In the genomic region with DNA sequence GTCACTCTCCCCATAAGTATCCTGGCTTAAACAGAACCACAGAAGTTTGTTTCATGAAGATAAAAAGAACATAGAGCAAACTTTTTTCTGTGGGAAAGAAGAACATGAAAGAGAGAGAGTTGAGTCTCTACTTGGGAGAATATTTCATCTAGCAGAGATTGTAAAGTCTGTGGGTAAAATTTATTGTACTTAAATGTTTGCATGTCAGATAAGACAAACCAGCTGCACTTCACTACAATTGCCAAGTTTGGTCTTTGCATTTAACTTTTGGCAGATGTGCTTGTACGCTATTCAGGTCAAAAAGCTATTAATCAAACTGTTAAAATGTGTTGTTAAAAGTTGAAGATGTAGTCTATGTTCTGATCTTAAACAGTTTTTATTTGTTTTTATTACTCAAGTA, we compare ENCODE assay signal across 15 cellular contexts.
"Had no signal": no experiment of that assay in that cellular context is flagged by ENCODE, and none has a peak within 500 bp of the region (broad histone marks: within the 10 kb centered on the region; RNA-seq: fewer than 3 reads in every experiment).

No MANE protein-coding gene starts in this region.

- H3K4me1 Mint-ChIP-seq: activated naive CD8-positive, alpha-beta T cell treated with anti-CD3 and anti-CD28 coated beads, Interleukin-2, amount 50 U/mL, for 24 hours; immature natural killer cell had no signal

- H3K36me3 Mint-ChIP-seq: immature natural killer cell; natural killer cell treated with Interleukin-12 subunit alpha and Interleukin-12 subunit beta and Interleukin-15 and Interleukin-18, amount 100 ng/mL, for 72 hours; WTC11 had no signal

- H3K9me3 ChIP-seq: esophagus squamous epithelium, stomach, thoracic aorta had no signal

- H3K27ac ChIP-seq: cardiac muscle cell, esophagus squamous epithelium, stomach, thoracic aorta had no signal

- DNase-seq: activated CD4-positive, alpha-beta T cell treated with anti-CD3 and anti-CD28 coated beads for 48 hours; activated CD8-positive, alpha-beta T cell treated with anti-CD3 and anti-CD28 coated beads, Interleukin-2, amount 10 ng/mL, durations not matched to agents 7 days and 5 days; activated naive CD4-positive, alpha-beta T cell treated with Interleukin-2 at 50 U/mL for 16 hours; activated naive CD8-positive, alpha-beta T cell treated with anti-CD3 and anti-CD28 coated beads, Interleukin-2, amount 50 U/mL, for 24 hours; esophagus squamous epithelium; immature natural killer cell; nucleus accumbens; stimulated activated CD4-positive, alpha-beta T cell treated with anti-CD3 and anti-CD28 coated beads, Interleukin-4, amount 100 ng/mL, for 4 hours; stomach; T-helper 1 cell had no signal

- FAIRE-seq: colon had no signal

- H3K27me3 ChIP-seq: cardiac muscle cell, stomach had no signal

- H3K27ac Mint-ChIP-seq: activated CD8-positive, alpha-beta T cell treated with anti-CD3 and anti-CD28 coated beads, Interleukin-2, amount 10 ng/mL, durations not matched to agents 7 days and 5 days; activated naive CD8-positive, alpha-beta T cell treated with anti-CD3 and anti-CD28 coated beads, Interleukin-2, amount 50 U/mL, for 24 hours; immature natural killer cell; natural killer cell treated with Interleukin-12 subunit alpha and Interleukin-12 subunit beta and Interleukin-15 and Interleukin-18, amount 100 ng/mL, for 72 hours; WTC11 had no signal

- H3K4me1 ChIP-seq: stomach had no signal

- ATAC-seq: activated CD8-positive, alpha-beta T cell treated with anti-CD3 and anti-CD28 coated beads, Interleukin-2, amount 10 ng/mL, durations not matched to agents 7 days and 5 days; activated naive CD8-positive, alpha-beta T cell treated with anti-CD3 and anti-CD28 coated beads, Interleukin-2, amount 50 U/mL, for 24 hours; natural killer cell treated with Interleukin-12 subunit alpha and Interleukin-12 subunit beta and Interleukin-15 and Interleukin-18, amount 100 ng/mL, for 72 hours; WTC11 had no signal

- H3K9me3 Mint-ChIP-seq: activated naive CD8-positive, alpha-beta T cell treated with anti-CD3 and anti-CD28 coated beads, Interleukin-2, amount 50 U/mL, for 24 hours had no signal

- H3K4me3 Mint-ChIP-seq: activated CD8-positive, alpha-beta T cell treated with anti-CD3 and anti-CD28 coated beads, Interleukin-2, amount 10 ng/mL, durations not matched to agents 7 days and 5 days; activated naive CD8-positive, alpha-beta T cell treated with anti-CD3 and anti-CD28 coated beads, Interleukin-2, amount 50 U/mL, for 24 hours; immature natural killer cell; natural killer cell treated with Interleukin-12 subunit alpha and Interleukin-12 subunit beta and Interleukin-15 and Interleukin-18, amount 100 ng/mL, for 72 hours; WTC11 had no signal

- H3K4me3 ChIP-seq: cardiac muscle cell, esophagus squamous epithelium, stomach, thoracic aorta had no signal

- H3K36me3 ChIP-seq: cardiac muscle cell, esophagus squamous epithelium, stomach, thoracic aorta had no signal
